Comparison of ENCODE assay signal across 11 cellular contexts in genomic region chr11:119691020-119691666, GRCh38. TPM values are rescaled to one million over a fixed set of nuclear protein-coding genes. Genes with fewer than 3 reads are reported as not detected.
A peak's percentile ranks its signal among the peaks of the same experiment; 100 is the strongest.
DNase-seq lines count a peak whose midpoint lies in the region; ATAC-seq, FAIRE-seq and TF ChIP-seq lines count a peak whose summit lies in the region.
"Had no signal": no experiment of that assay in that cellular context is flagged by ENCODE, and none has a peak within 500 bp of the region (broad histone marks: within the 10 kb centered on the region; RNA-seq: fewer than 3 reads in every experiment).

No MANE protein-coding gene starts in this region.

- H3K4me3 Mint-ChIP-seq in activated T-cell treated with anti-CD3 and anti-CD28 coated beads, Interleukin-2, amount 50 U/mL, for 72 hours: peak overlapping the region; percentile 7 to 54
- no peak overlapping the region for H3K4me3 Mint-ChIP-seq in nephron

- H3K9me3 ChIP-seq in MG63: no peaks in the 10 kb centered on the region

- H2AFZ ChIP-seq in KMS-11 (ENCODE audit: low read depth): no peak overlapping the region

- H3K27ac ChIP-seq in KMS-11: no peak overlapping the region
- H3K27ac ChIP-seq: VCaP had no signal

- H3K4me3 ChIP-seq in KMS-11 (IDR thresholded peaks at IDR 0.05; ENCODE audit: insufficient read depth, low read depth, low read length) (no peak overlapping the region), MG63 (no peak overlapping the region)

- FAIRE-seq in GM12892 (lab: Jason Lieb, UNC): peak; percentile 84

- peaks cover 21% of the 10 kb centered on the region for H3K4me1 Mint-ChIP-seq in activated T-cell treated with anti-CD3 and anti-CD28 coated beads, Interleukin-2, amount 50 U/mL, for 72 hours (ENCODE audit: low read depth)
- H3K4me1 Mint-ChIP-seq in nephron: peaks cover 66% of the 10 kb centered on the region

- H3K27me3 ChIP-seq in KMS-11 (ENCODE audit: insufficient read depth, low read depth) (no peaks in the 10 kb centered on the region), MG63 (no peaks in the 10 kb centered on the region)

- DNase-seq in GM12892 (ENCODE audit: insufficient read length) (no peak), NCI-H1694 treated with DMSO at 0.1 percent for 48 hours (lab: John Stamatoyannopoulos, UW) (no peak), NCI-H748 treated with DMSO at 0.1 percent for 48 hours (lab: John Stamatoyannopoulos, UW) (no peak), MG63 (no peak)
- DNase-seq in activated T-cell treated with anti-CD3 and anti-CD28 coated beads, Interleukin-2, amount 50 U/mL, for 72 hours: peak; percentile 49 to 55
- DNase-seq: mesenchymal stem cell, NCI-H2107 had no signal

- no peaks in the 10 kb centered on the region for H3K27me3 Mint-ChIP-seq in activated T-cell treated with anti-CD3 and anti-CD28 coated beads, Interleukin-2, amount 50 U/mL, for 72 hours (ENCODE audit: low read depth)
- H3K27me3 Mint-ChIP-seq in nephron (ENCODE audit: low read depth): peaks cover 4% of the 10 kb centered on the region

- no peaks in the 10 kb centered on the region for H3K79me2 ChIP-seq in KMS-11 (ENCODE audit: insufficient read depth, low read depth)

- TF ChIP-seq POLR2A in GM12892 (IDR thresholded peaks at IDR 0.05; ENCODE audit: low read depth, low read length): no peak

- H3K36me3 Mint-ChIP-seq in activated T-cell treated with anti-CD3 and anti-CD28 coated beads, Interleukin-2, amount 50 U/mL, for 72 hours (ENCODE audit: insufficient read depth in 2 of 2): no peaks in the 10 kb centered on the region
- no peaks in the 10 kb centered on the region for H3K36me3 Mint-ChIP-seq in nephron (ENCODE audit: low read depth)

- peak overlapping the region; percentile 8 for H3K27ac Mint-ChIP-seq in activated T-cell treated with anti-CD3 and anti-CD28 coated beads, Interleukin-2, amount 50 U/mL, for 72 hours
- peak overlapping the region; percentile 37 to 65 (median 44) for H3K27ac Mint-ChIP-seq in nephron

- peak; percentile 84 to 90 for ATAC-seq in activated T-cell treated with anti-CD3 and anti-CD28 coated beads, Interleukin-2, amount 50 U/mL, for 72 hours (replicated peaks in 1 of 2)
- no peak for ATAC-seq in HG02642 (IDR thresholded peaks at IDR 0.05; ENCODE audit: poor library complexity, unreplicated experiment)

- no peaks in the 10 kb centered on the region for H3K36me3 ChIP-seq in KMS-11 (ENCODE audit: insufficient read depth)
- H3K36me3 ChIP-seq in MG63: no peaks in the 10 kb centered on the region

- H4K20me1 ChIP-seq in KMS-11 (ENCODE audit: insufficient read depth): no peaks in the 10 kb centered on the region

- TF ChIP-seq CTCF in KMS-11 (conservative IDR thresholded peaks at IDR 0.05; ENCODE audit: low read depth, low read length) (0 out of 2 replicates have a peak, but pooled peaks have one; percentile 29), nephron (IDR thresholded peaks at IDR 0.05; ENCODE audit: unreplicated experiment in 3 of 3) (no peak)

- H3K9ac ChIP-seq in KMS-11: no peak overlapping the region

- H3K4me2 ChIP-seq in KMS-11: peak overlapping the region; percentile 41

- no peaks in the 10 kb centered on the region for H3K9me3 Mint-ChIP-seq in activated T-cell treated with anti-CD3 and anti-CD28 coated beads, Interleukin-2, amount 50 U/mL, for 72 hours
- no peaks in the 10 kb centered on the region for H3K9me3 Mint-ChIP-seq in nephron

- H3K4me1 ChIP-seq in KMS-11 (ENCODE audit: low read depth, poor library complexity, severe bottlenecking): peaks cover 56% of the 10 kb centered on the region

RNA-seq across cellular contexts. Expression of gene NECTIN1, which starts 37.9 kb away (rescaled TPM):
- polyA plus RNA-seq in GM12892 (2012; ENCODE audit: missing spikeins): 9.0 TPM
- 1 to 10 TPM; 1.5 to 2.6 TPM for total RNA-seq in activated T-cell treated with anti-CD3 and anti-CD28 coated beads, Interleukin-2, amount 50 U/mL, for 72 hours
- 2.2 and 5.3 TPM in 2 replicates for total RNA-seq in MG63 (2014; rRNA removed; shearing (Covaris generic); ENCODE audit: low replicate concordance)

Comparison
In these comparisons a context has a peak if more than half of its experiments do, and no peak if none do; other contexts are left out.
1. DNase-seq: peak in activated T-cell treated with anti-CD3 and anti-CD28 coated beads, Interleukin-2, amount 50 U/mL, for 72 hours (2 of 2); none in GM12892 (single experiment), NCI-H1694 treated with DMSO at 0.1 percent for 48 hours (single experiment), NCI-H748 treated with DMSO at 0.1 percent for 48 hours (single experiment) and MG63 (single experiment).
2. H3K4me3 Mint-ChIP-seq: peak in activated T-cell treated with anti-CD3 and anti-CD28 coated beads, Interleukin-2, amount 50 U/mL, for 72 hours (2 of 2); none in nephron (0 of 3).